10 cellular contexts compared by ENCODE assay signal in the genomic region with DNA sequence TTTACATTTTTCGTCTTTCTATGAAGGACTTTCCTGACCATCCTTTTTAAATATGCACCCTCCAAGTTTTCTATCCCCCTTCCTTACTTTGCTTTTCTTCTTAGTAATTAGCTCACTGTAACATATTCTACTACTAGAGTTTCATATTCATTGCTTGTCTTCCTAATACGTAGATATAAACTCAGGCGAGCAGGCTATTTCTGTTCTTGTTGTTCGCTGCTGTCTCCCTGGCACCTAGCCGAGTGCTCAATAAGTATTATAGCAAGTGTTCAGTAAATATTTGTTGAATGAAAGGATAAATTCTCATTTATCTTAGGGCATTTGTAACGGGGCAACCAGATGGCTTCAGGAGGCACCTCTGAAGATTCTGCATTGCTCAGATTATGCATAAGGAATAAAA. TPM values are rescaled to one million over a fixed set of nuclear protein-coding genes. Genes with fewer than 3 reads are reported as not detected.
DNase-seq lines count a peak whose midpoint lies in the region; ATAC-seq and TF ChIP-seq lines count a peak whose summit lies in the region.
"Had no signal": no experiment of that assay in that cellular context is flagged by ENCODE, and none has a peak within 500 bp of the region (broad histone marks: within the 10 kb centered on the region; RNA-seq: fewer than 3 reads in every experiment).

No MANE protein-coding gene starts in this region.

- POLR2A ChIA-PET in OCI-LY7 (lab: Charles Lee): interaction anchor here (0.6 to 17.3 kb wide), 12 partner anchors 8 to 556 kb away, joined by 3 to 212 read pairs (median 6); a partner anchor contains a TSS

- intact Hi-C loops in OCI-LY7 (cut with micrococcal nuclease; ENCODE audit: unreplicated experiment): loop anchor here (5.0 to 10.0 kb wide), 3 partner anchors 325 to 1022 kb away; a partner anchor contains a TSS
- intact Hi-C loops in left lung (cut with DNase I): no loop called here
- intact Hi-C loops in adrenal gland (cut with DNase I): no loop called here

- H3K27ac ChIP-seq in Karpas-422 (ENCODE audit: low read length): no peak overlapping the region
- H3K27ac ChIP-seq in OCI-LY7 (ENCODE audit: low read depth, low read length, poor library complexity, severe bottlenecking): peak overlapping the region; percentile 93
- H3K27ac ChIP-seq in left lung: no peak overlapping the region
- no peak overlapping the region for H3K27ac ChIP-seq in adrenal gland
- H3K27ac ChIP-seq: sigmoid colon had no signal

- CTCF ChIA-PET in OCI-LY7 (lab: Charles Lee; ENCODE audit: unreplicated experiment): no interaction called here

- H4K20me1 ChIP-seq in Karpas-422 (ENCODE audit: insufficient read depth, low read depth, low read length): no peaks in the 10 kb centered on the region
- no peaks in the 10 kb centered on the region for H4K20me1 ChIP-seq in OCI-LY7 (ENCODE audit: insufficient read depth, low read length)

- H3K9me3 ChIP-seq in Karpas-422 (ENCODE audit: low read length): no peaks in the 10 kb centered on the region
- H3K9me3 ChIP-seq in OCI-LY7 (ENCODE audit: low read length): no peaks in the 10 kb centered on the region
- H3K9me3 ChIP-seq in left lung: no peaks in the 10 kb centered on the region
- no peaks in the 10 kb centered on the region for H3K9me3 ChIP-seq in adrenal gland (replicated peaks in 1 of 3)
- H3K9me3 ChIP-seq: heart right ventricle, sigmoid colon had no signal

- H3K4me2 ChIP-seq in Karpas-422 (ENCODE audit: low read depth, low read length, poor library complexity, severe bottlenecking) (peak overlapping the region; percentile 70), OCI-LY7 (ENCODE audit: low read length) (peak overlapping the region; percentile 84)

- H3K79me2 ChIP-seq in Karpas-422 (ENCODE audit: low read length) (no peaks in the 10 kb centered on the region), OCI-LY7 (ENCODE audit: insufficient read depth, low read depth, low read length) (peaks cover 51% of the 10 kb centered on the region)

- BruUV-seq in OCI-LY7 (replicated peaks; lab: Mats Ljungman, UMichigan): no TSS peak

- H3K9me2 ChIP-seq in Karpas-422 (replicated peaks; ENCODE audit: insufficient read depth, low read length) (no peaks in the 10 kb centered on the region), OCI-LY7 (ENCODE audit: insufficient read depth, low read length) (no peaks in the 10 kb centered on the region)

- no peaks in the 10 kb centered on the region for H3K36me3 ChIP-seq in Karpas-422 (ENCODE audit: insufficient read depth, low read length)
- H3K36me3 ChIP-seq in OCI-LY7 (ENCODE audit: insufficient read depth, low read length): no peaks in the 10 kb centered on the region
- no peaks in the 10 kb centered on the region for H3K36me3 ChIP-seq in left lung
- no peaks in the 10 kb centered on the region for H3K36me3 ChIP-seq in adrenal gland (replicated peaks in 1 of 2)
- H3K36me3 ChIP-seq: heart right ventricle, sigmoid colon had no signal

- peak; percentile 63 for ATAC-seq in left lung
- ATAC-seq: heart right ventricle had no signal

- H3K4me3 ChIP-seq in Karpas-422 (ENCODE audit: low read length): no peak overlapping the region
- peak overlapping the region; percentile 79 for H3K4me3 ChIP-seq in OCI-LY7 (ENCODE audit: low read depth, low read length, poor library complexity, severe bottlenecking)
- H3K4me3 ChIP-seq in left lung: no peak overlapping the region
- no peak overlapping the region for H3K4me3 ChIP-seq in adrenal gland
- H3K4me3 ChIP-seq: heart right ventricle, sigmoid colon had no signal

- 82 to 90% (median 88%) methylated on average over 6 of the region's 6 CpGs for WGBS in adrenal gland, 4 donors

- H2AFZ ChIP-seq in Karpas-422 (ENCODE audit: low read length): no peak overlapping the region
- H2AFZ ChIP-seq in OCI-LY7 (ENCODE audit: low read length): peak overlapping the region; percentile 83; the same call in 1 of the 2 replicates

- no peaks in the 10 kb centered on the region for H3K27me3 ChIP-seq in Karpas-422 (ENCODE audit: low read length)
- H3K27me3 ChIP-seq in left lung: no peaks in the 10 kb centered on the region
- no peaks in the 10 kb centered on the region for H3K27me3 ChIP-seq in adrenal gland
- H3K27me3 ChIP-seq: sigmoid colon had no signal

- H3K9ac ChIP-seq in Karpas-422 (ENCODE audit: low read length): no peak overlapping the region

- TF ChIP-seq POLR2A in adrenal gland (IDR thresholded peaks at IDR 0.05): no peak

- H3K4me1 ChIP-seq in Karpas-422 (ENCODE audit: low read length) (peaks cover 79% of the 10 kb centered on the region), OCI-LY7 (ENCODE audit: insufficient read depth, low read length, poor library complexity, severe bottlenecking) (peaks cover 92% of the 10 kb centered on the region), left lung (peaks cover 0 to 14% of the 10 kb centered on the region in 2 donors), adrenal gland (replicated peaks in 1 of 2) (no peaks in the 10 kb centered on the region)
- H3K4me1 ChIP-seq: sigmoid colon had no signal

- DNase-seq in DMS153 treated with DMSO at 0.1 percent for 48 hours (lab: John Stamatoyannopoulos, UW; ENCODE audit: unreplicated experiment) (peak; percentile 35), Karpas-422 (no peak), OCI-LY7 (ENCODE audit: low spot score) (no peak), left lung (no peak), adrenal gland (no peak), GF-D8 (lab: John Stamatoyannopoulos, UW) (no peak)
- DNase-seq in central memory CD4-positive, alpha-beta T cell: no peak
- no peak for DNase-seq in stimulated activated CD8-positive, alpha-beta memory T cell treated with anti-CD3 and anti-CD28 coated beads, Interleukin-4, amount 100 ng/mL, for 48 hours
- DNase-seq: heart right ventricle, sigmoid colon had no signal

- no peak for TF ChIP-seq CTCF in OCI-LY7 (conservative IDR thresholded peaks at IDR 0.05; ENCODE audit: low read length)
- TF ChIP-seq CTCF in left lung (IDR thresholded peaks at IDR 0.05): no peak
- no peak for TF ChIP-seq CTCF in adrenal gland (IDR thresholded peaks at IDR 0.05)

RNA-seq across cellular contexts. Expression of a gene that starts 6.8 kb away (rescaled TPM):
- 39.5 and 68.4 TPM in 2 replicates for total RNA-seq in Karpas-422 (2014; rRNA removed; shearing (Covaris generic); ENCODE audit: low replicate concordance)
- total RNA-seq in OCI-LY7 (2014; rRNA removed; shearing (Covaris generic)): 35.5 and 38.2 TPM in 2 replicates
- 83.2 and 87.4 TPM in 2 replicates for total RNA-seq in OCI-LY7 (2022)
- total RNA-seq in left lung: 10 to 100 TPM in 1 of 2 donors, 1 to 10 TPM in 1; 1.9 to 10.1 TPM
- 1 to 10 TPM in 4 of 8 donors, under 1 TPM in 3, not detected in 1; 0.84 to 3.4 (median 1.2) TPM for total RNA-seq in adrenal gland
- 1 to 10 TPM in 1 of 3 donors, under 1 TPM in 2; 0.56 to 1.1 (median 0.61) TPM for polyA plus RNA-seq in adrenal gland
